24 cellular contexts compared by ENCODE assay signal in the genomic region with DNA sequence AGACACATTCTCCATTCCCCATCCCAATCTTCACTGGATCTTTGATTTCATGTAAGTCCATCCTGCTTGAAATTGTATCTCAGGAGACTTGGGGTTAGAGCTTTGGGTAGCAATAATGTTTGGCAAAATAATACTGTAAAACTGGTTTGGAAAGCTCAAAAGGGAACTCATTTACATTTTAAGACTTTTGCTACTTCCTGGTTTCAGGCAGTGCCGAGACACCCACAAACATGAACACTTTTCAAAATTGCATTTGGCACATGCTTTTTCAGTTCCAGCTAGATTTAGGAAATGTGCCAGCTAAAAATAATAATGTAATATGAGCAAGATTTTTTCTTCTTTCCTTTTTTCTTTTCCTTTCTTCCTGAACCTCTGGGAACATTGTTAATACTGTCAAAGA.
DNase-seq lines count a peak whose midpoint lies in the region; ATAC-seq and TF ChIP-seq lines count a peak whose summit lies in the region.
"Had no signal": no experiment of that assay in that cellular context is flagged by ENCODE, and none has a peak within 500 bp of the region (broad histone marks: within the 10 kb centered on the region; RNA-seq: fewer than 3 reads in every experiment).

No MANE protein-coding gene starts in this region.

- peak overlapping the region; percentile 26 to 63 for H3K27ac Mint-ChIP-seq in natural killer cell treated with Interleukin-12 subunit alpha and Interleukin-12 subunit beta and Interleukin-15 and Interleukin-18, amount 100 ng/mL, for 72 hours
- no peak overlapping the region for H3K27ac Mint-ChIP-seq in natural killer cell
- peak overlapping the region; percentile 76 for H3K27ac Mint-ChIP-seq in dendritic cell treated with granulocyte-macrophage colony-stimulating factor and Interleukin-4, amounts not matched to agents 40 ng/mL and 50 ng/mL, for 4 days
- H3K27ac Mint-ChIP-seq: activated CD8-positive, alpha-beta memory T cell treated with anti-CD3 and anti-CD28 coated beads, Interleukin-2, amount 10 ng/mL, durations not matched to agents 7 days and 5 days had no signal

- no peaks in the 10 kb centered on the region for H3K79me2 ChIP-seq in OCI-LY1 (ENCODE audit: insufficient read depth, low read length)

- H3K4me3 Mint-ChIP-seq in natural killer cell treated with Interleukin-12 subunit alpha and Interleukin-12 subunit beta and Interleukin-15 and Interleukin-18, amount 100 ng/mL, for 72 hours: no peak overlapping the region
- H3K4me3 Mint-ChIP-seq in natural killer cell: no peak overlapping the region
- no peak overlapping the region for H3K4me3 Mint-ChIP-seq in dendritic cell treated with granulocyte-macrophage colony-stimulating factor and Interleukin-4, amounts not matched to agents 40 ng/mL and 50 ng/mL, for 4 days
- H3K4me3 Mint-ChIP-seq: activated CD8-positive, alpha-beta memory T cell treated with anti-CD3 and anti-CD28 coated beads, Interleukin-2, amount 10 ng/mL, durations not matched to agents 7 days and 5 days; CD8-positive, alpha-beta memory T cell had no signal

- no peak for TF ChIP-seq CTCF in natural killer cell (IDR thresholded peaks at IDR 0.05)
- TF ChIP-seq CTCF in OCI-LY1 (IDR thresholded peaks at IDR 0.05; ENCODE audit: low read length): no peak

- no peaks in the 10 kb centered on the region for H3K27me3 Mint-ChIP-seq in natural killer cell treated with Interleukin-12 subunit alpha and Interleukin-12 subunit beta and Interleukin-15 and Interleukin-18, amount 100 ng/mL, for 72 hours
- no peaks in the 10 kb centered on the region for H3K27me3 Mint-ChIP-seq in natural killer cell (ENCODE audit: low read depth in 2 of 2)
- no peaks in the 10 kb centered on the region for H3K27me3 Mint-ChIP-seq in dendritic cell treated with granulocyte-macrophage colony-stimulating factor and Interleukin-4, amounts not matched to agents 40 ng/mL and 50 ng/mL, for 4 days
- H3K27me3 Mint-ChIP-seq: activated CD8-positive, alpha-beta memory T cell treated with anti-CD3 and anti-CD28 coated beads, Interleukin-2, amount 10 ng/mL, durations not matched to agents 7 days and 5 days; CD8-positive, alpha-beta memory T cell had no signal

- no peaks in the 10 kb centered on the region for H3K36me3 ChIP-seq in OCI-LY1 (ENCODE audit: insufficient read depth, low read length)
- H3K36me3 ChIP-seq: right atrium auricular region, SJSA1, thoracic aorta had no signal

- H3K27ac ChIP-seq in OCI-LY1 (ENCODE audit: low read depth, low read length, poor library complexity, severe bottlenecking): no peak overlapping the region
- H3K27ac ChIP-seq: PC-9, SJSA1, thoracic aorta had no signal

- no peak for ATAC-seq in natural killer cell treated with Interleukin-12 subunit alpha and Interleukin-12 subunit beta and Interleukin-15 and Interleukin-18, amount 100 ng/mL, for 72 hours
- no peak for ATAC-seq in natural killer cell
- ATAC-seq in GM19467 (IDR thresholded peaks at IDR 0.05; ENCODE audit: unreplicated experiment): no peak
- no peak for ATAC-seq in GM19463 (IDR thresholded peaks at IDR 0.05; ENCODE audit: unreplicated experiment)
- ATAC-seq: activated CD8-positive, alpha-beta memory T cell treated with anti-CD3 and anti-CD28 coated beads, Interleukin-2, amount 10 ng/mL, durations not matched to agents 7 days and 5 days had no signal

- no peak overlapping the region for H3K4me3 ChIP-seq in OCI-LY1 (ENCODE audit: low read depth, low read length, poor library complexity, severe bottlenecking)
- H3K4me3 ChIP-seq: PC-9, right atrium auricular region, SJSA1, thoracic aorta had no signal

- peaks cover 5% of the 10 kb centered on the region for H3K36me3 Mint-ChIP-seq in natural killer cell treated with Interleukin-12 subunit alpha and Interleukin-12 subunit beta and Interleukin-15 and Interleukin-18, amount 100 ng/mL, for 72 hours
- no peaks in the 10 kb centered on the region for H3K36me3 Mint-ChIP-seq in natural killer cell
- peaks cover 5% of the 10 kb centered on the region for H3K36me3 Mint-ChIP-seq in dendritic cell treated with granulocyte-macrophage colony-stimulating factor and Interleukin-4, amounts not matched to agents 40 ng/mL and 50 ng/mL, for 4 days (ENCODE audit: low read depth)

- no peaks in the 10 kb centered on the region for H4K20me1 ChIP-seq in OCI-LY1 (ENCODE audit: insufficient read depth, low read length)

- no peaks in the 10 kb centered on the region for H3K9me3 ChIP-seq in OCI-LY1 (ENCODE audit: low read length)
- H3K9me3 ChIP-seq: right atrium auricular region, SJSA1, thoracic aorta had no signal

- no peaks in the 10 kb centered on the region for H3K9me2 ChIP-seq in OCI-LY1 (ENCODE audit: low read depth, low read length)

- intact Hi-C loops in natural killer cell (cut with micrococcal nuclease): no loop called here
- intact Hi-C loops in dendritic cell treated with granulocyte-macrophage colony-stimulating factor and Interleukin-4, amounts not matched to agents 40 ng/mL and 50 ng/mL, for 4 days (cut with micrococcal nuclease): no loop called here
- intact Hi-C loops in posterior vena cava (cut with DNase I): no loop called here

- no peaks in the 10 kb centered on the region for H3F3A ChIP-seq in OCI-LY1 (ENCODE audit: insufficient read depth, low read length)

- peaks cover 4% of the 10 kb centered on the region for H3K9me3 Mint-ChIP-seq in natural killer cell treated with Interleukin-12 subunit alpha and Interleukin-12 subunit beta and Interleukin-15 and Interleukin-18, amount 100 ng/mL, for 72 hours
- no peaks in the 10 kb centered on the region for H3K9me3 Mint-ChIP-seq in natural killer cell
- H3K9me3 Mint-ChIP-seq in dendritic cell treated with granulocyte-macrophage colony-stimulating factor and Interleukin-4, amounts not matched to agents 40 ng/mL and 50 ng/mL, for 4 days: peaks cover 31% of the 10 kb centered on the region
- H3K9me3 Mint-ChIP-seq: CD8-positive, alpha-beta memory T cell had no signal

- H3K4me1 ChIP-seq in OCI-LY1 (ENCODE audit: insufficient read depth, low read length, severe bottlenecking): peaks cover 18% of the 10 kb centered on the region
- H3K4me1 ChIP-seq: SJSA1 had no signal

- H2AFZ ChIP-seq in OCI-LY1 (ENCODE audit: low read length): peak overlapping the region; percentile 85
- H2AFZ ChIP-seq: PC-9 had no signal

- H3K4me1 Mint-ChIP-seq in natural killer cell treated with Interleukin-12 subunit alpha and Interleukin-12 subunit beta and Interleukin-15 and Interleukin-18, amount 100 ng/mL, for 72 hours (ENCODE audit: low read depth in 2 of 2): peaks cover 33 to 41% of the 10 kb centered on the region in 2 donors
- peaks cover 11 to 12% of the 10 kb centered on the region in 2 donors for H3K4me1 Mint-ChIP-seq in natural killer cell
- H3K4me1 Mint-ChIP-seq in dendritic cell treated with granulocyte-macrophage colony-stimulating factor and Interleukin-4, amounts not matched to agents 40 ng/mL and 50 ng/mL, for 4 days (ENCODE audit: low read depth): peaks cover 15% of the 10 kb centered on the region

- H3K27me3 ChIP-seq in OCI-LY1 (ENCODE audit: insufficient read depth, low read length): no peaks in the 10 kb centered on the region
- H3K27me3 ChIP-seq: right atrium auricular region, SJSA1 had no signal

- H3K9ac ChIP-seq in OCI-LY1 (ENCODE audit: low read length): no peak overlapping the region

- H3K4me2 ChIP-seq in OCI-LY1 (ENCODE audit: low read length): no peak overlapping the region
- H3K4me2 ChIP-seq: PC-9 had no signal

- no peak for DNase-seq in natural killer cell treated with Interleukin-12 subunit alpha and Interleukin-12 subunit beta and Interleukin-15 and Interleukin-18, amount 100 ng/mL, for 72 hours (ENCODE audit: low spot score)
- no peak for DNase-seq in natural killer cell
- DNase-seq in posterior vena cava (ENCODE audit: low spot score): no peak
- DNase-seq in NCI-H510A (lab: John Stamatoyannopoulos, UW): no peak
- DNase-seq: activated CD8-positive, alpha-beta memory T cell treated with anti-CD3 and anti-CD28 coated beads, Interleukin-2, amount 10 ng/mL, durations not matched to agents 7 days and 5 days; activated gamma-delta T cell treated with Interleukin-2 at 50 U/mL for 16 hours; CD8-positive, alpha-beta memory T cell; DMS79; effector CD8-positive, alpha-beta T cell; KG1; NCI-H1105; NCI-H2081 treated with DMSO at 0.1 percent for 48 hours; NCI-H510A treated with DMSO at 0.1 percent for 48 hours; occipital lobe; PC-9; stimulated activated CD4-positive, alpha-beta T cell treated with anti-CD3 and anti-CD28 coated beads, Interleukin-15, amount 100 ng/mL, for 24 hours; T-helper 9 cell had no signal

Comparison
In these comparisons a context has a peak if more than half of its experiments do, and no peak if none do; other contexts are left out.
1. H3K27ac Mint-ChIP-seq: peak in natural killer cell treated with Interleukin-12 subunit alpha and Interleukin-12 subunit beta and Interleukin-15 and Interleukin-18, amount 100 ng/mL, for 72 hours (2 of 2) and dendritic cell treated with granulocyte-macrophage colony-stimulating factor and Interleukin-4, amounts not matched to agents 40 ng/mL and 50 ng/mL, for 4 days (single experiment); none in natural killer cell (0 of 2).